In genomic region chr1:18902523-18903312, GRCh38 we compare ENCODE assay signal across 8 cellular contexts. TPM values are rescaled to one million over a fixed set of nuclear protein-coding genes. Genes with fewer than 3 reads are reported as not detected.
DNase-seq lines count a peak whose midpoint lies in the region; FAIRE-seq and TF ChIP-seq lines count a peak whose summit lies in the region.

Gene ALDH4A1 (minus strand): TSS chr1:18902555. CDS start chr1:18902523, 32 bp downstream.

- no peaks in the 10 kb centered on the region for H3F3A ChIP-seq in MM.1S (ENCODE audit: insufficient read depth, low read length)

- FAIRE-seq in G401.6 (lab: Jason Lieb, UNC): peak; percentile 99

- H3K27me3 Mint-ChIP-seq in nephron progenitor cell (ENCODE audit: low read depth, poor library complexity): peaks cover 18% of the 10 kb centered on the region
- H3K27me3 Mint-ChIP-seq in stimulated activated naive CD8-positive, alpha-beta T cell treated with anti-CD3 and anti-CD28 coated beads, Interleukin-15, Interleukin-2, amounts not matched to agents 100 ng/mL and 50 ng/mL, for 24 hours: no peaks in the 10 kb centered on the region

- no peaks in the 10 kb centered on the region for H3K36me3 ChIP-seq in MM.1S (replicated peaks; ENCODE audit: insufficient read depth, low read length)

- H4K20me1 ChIP-seq in MM.1S (ENCODE audit: insufficient read depth, low read length): no peaks in the 10 kb centered on the region

- no peaks in the 10 kb centered on the region for H3K9me3 ChIP-seq in MM.1S (replicated peaks; ENCODE audit: insufficient read depth, low read length)

- peaks cover 29% of the 10 kb centered on the region for H3K4me1 Mint-ChIP-seq in nephron progenitor cell
- H3K4me1 Mint-ChIP-seq in stimulated activated naive CD8-positive, alpha-beta T cell treated with anti-CD3 and anti-CD28 coated beads, Interleukin-15, Interleukin-2, amounts not matched to agents 100 ng/mL and 50 ng/mL, for 24 hours (ENCODE audit: low read depth): peaks cover 37% of the 10 kb centered on the region

- H3K9me3 Mint-ChIP-seq in nephron progenitor cell: no peaks in the 10 kb centered on the region
- H3K9me3 Mint-ChIP-seq in stimulated activated naive CD8-positive, alpha-beta T cell treated with anti-CD3 and anti-CD28 coated beads, Interleukin-15, Interleukin-2, amounts not matched to agents 100 ng/mL and 50 ng/mL, for 24 hours: no peaks in the 10 kb centered on the region

- peak within 1 kb of the TSS; percentile 99 for H2AFZ ChIP-seq in MM.1S (ENCODE audit: low read length)

- H3K4me3 ChIP-seq in MM.1S (ENCODE audit: low read length) (peak within 1 kb of the TSS; percentile 92), fibroblast of villous mesenchyme (ENCODE audit: low read depth, low read length) (peak within 1 kb of the TSS; percentile 85)

- TF ChIP-seq CTCF in MM.1S (IDR thresholded peaks at IDR 0.05; ENCODE audit: low read length) (no peak), fibroblast of villous mesenchyme (IDR thresholded peaks at IDR 0.05; ENCODE audit: insufficient read depth, low read depth, low read length) (no peak), nephron progenitor cell (IDR thresholded peaks at IDR 0.05) (no peak)

- DNase-seq in HCEC 1CT: peak; percentile 99
- DNase-seq in MM.1S: peak; percentile 99
- DNase-seq in SIG-M5 (lab: John Stamatoyannopoulos, UW): peak; percentile 86
- DNase-seq in activated naive CD4-positive, alpha-beta T cell (lab: John Stamatoyannopoulos, UW): peak; percentile 74 to 84 (median 80)
- peak; percentile 98 for DNase-seq in fibroblast of villous mesenchyme (ENCODE audit: low read depth)
- peak; percentile 92 for DNase-seq in nephron progenitor cell

- peak within 1 kb of the TSS; percentile 94 for H3K4me3 Mint-ChIP-seq in nephron progenitor cell
- peak within 1 kb of the TSS; percentile 93 for H3K4me3 Mint-ChIP-seq in stimulated activated naive CD8-positive, alpha-beta T cell treated with anti-CD3 and anti-CD28 coated beads, Interleukin-15, Interleukin-2, amounts not matched to agents 100 ng/mL and 50 ng/mL, for 24 hours

- peak within 1 kb of the TSS; percentile 92 for H3K9ac ChIP-seq in MM.1S (ENCODE audit: low read length)

- H3K4me1 ChIP-seq in MM.1S (ENCODE audit: low read length): 0 out of 2 replicates have a peak, but pooled peaks cover 6% of the 10 kb centered on the region

- H3K4me2 ChIP-seq in MM.1S (ENCODE audit: low read depth, low read length): peak within 1 kb of the TSS; percentile 97

- H3K27ac ChIP-seq in MM.1S (ENCODE audit: low read length): peak within 1 kb of the TSS; percentile 82

- H3K27ac Mint-ChIP-seq in nephron progenitor cell: peak within 1 kb of the TSS; percentile 100
- peak within 1 kb of the TSS; percentile 98 for H3K27ac Mint-ChIP-seq in stimulated activated naive CD8-positive, alpha-beta T cell treated with anti-CD3 and anti-CD28 coated beads, Interleukin-15, Interleukin-2, amounts not matched to agents 100 ng/mL and 50 ng/mL, for 24 hours

- H3K36me3 Mint-ChIP-seq in nephron progenitor cell (ENCODE audit: low read depth): no peaks in the 10 kb centered on the region
- peaks cover 4% of the 10 kb centered on the region for H3K36me3 Mint-ChIP-seq in stimulated activated naive CD8-positive, alpha-beta T cell treated with anti-CD3 and anti-CD28 coated beads, Interleukin-15, Interleukin-2, amounts not matched to agents 100 ng/mL and 50 ng/mL, for 24 hours (ENCODE audit: low read depth)

- H3K27me3 ChIP-seq in MM.1S (replicated peaks; ENCODE audit: insufficient read depth, low read length): no peaks in the 10 kb centered on the region

- H3K79me2 ChIP-seq in MM.1S (ENCODE audit: low read length): no peaks in the 10 kb centered on the region

- H3K9me2 ChIP-seq in MM.1S (replicated peaks; ENCODE audit: insufficient read depth, low read length): no peaks in the 10 kb centered on the region

RNA-seq across cellular contexts. Expression of gene ALDH4A1, which starts in this region (rescaled TPM):
- total RNA-seq in fibroblast of villous mesenchyme: 13.0 and 13.5 TPM in 2 replicates

Comparison
In these comparisons a context has a peak if more than half of its experiments do, and no peak if none do; other contexts are left out.
1. Peak in every context shown above with its lines: DNase-seq, H3K4me3 ChIP-seq and H3K27ac ChIP-seq.